Comparison of ENCODE assay signal across 8 cellular contexts in the genomic region with DNA sequence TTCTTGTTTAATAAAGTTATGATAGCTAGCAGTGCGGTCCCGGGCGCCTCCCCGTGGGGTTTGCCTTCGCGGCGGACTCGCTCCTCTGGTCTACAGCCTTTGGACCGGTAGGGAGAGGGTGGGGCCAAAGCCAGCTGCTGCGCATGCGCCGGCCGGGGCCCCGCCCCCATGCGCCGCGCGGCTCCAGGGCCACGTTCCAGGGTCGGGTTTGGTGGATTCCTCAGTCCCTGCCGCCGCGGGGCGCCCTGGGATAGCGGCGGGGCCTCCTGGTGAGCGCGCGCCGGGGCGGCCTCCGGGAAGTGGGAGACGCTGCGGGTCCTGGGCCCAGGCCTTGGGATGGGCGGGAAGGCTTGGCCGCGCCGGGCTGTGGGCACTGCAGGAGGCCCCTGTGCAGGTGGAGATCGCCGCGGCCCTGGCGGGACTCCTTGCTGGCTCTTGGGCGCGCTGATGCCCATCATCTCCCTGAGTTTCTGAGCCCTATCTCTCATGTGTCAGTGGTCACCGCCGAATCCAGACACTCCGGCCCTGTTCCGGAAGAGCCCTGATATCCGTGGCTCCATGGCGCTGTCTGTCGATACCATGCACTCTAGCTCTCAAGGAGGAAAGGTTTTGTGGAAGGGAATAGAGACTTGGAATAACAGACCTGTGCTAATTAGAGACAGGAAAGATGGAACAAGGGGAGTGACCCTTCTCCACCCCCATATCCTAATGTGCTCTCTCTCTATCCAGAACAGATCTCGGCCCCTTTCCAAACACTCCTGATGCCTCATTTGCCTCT. TPM values are rescaled to one million over a fixed set of nuclear protein-coding genes. Genes with fewer than 3 reads are reported as not detected.
DNase-seq lines count a peak whose midpoint lies in the region; ATAC-seq lines count a peak whose summit lies in the region.

A gene (plus strand): TSS at position 163 of the 778 bp plus-strand sequence. CDS start 599 bp downstream, at position 762.

- CTCF ChIA-PET in CD4-positive, alpha-beta memory T cell (lab: Charles Lee; ENCODE audit: partially characterized antibody): interaction anchor here (0.8 to 4.9 kb wide), 21 partner anchors 11 to 461 kb away, joined by 3 to 34 read pairs (median 4); a partner anchor contains a TSS
- CTCF ChIA-PET in activated CD8-positive, alpha-beta T cell treated with anti-CD3 and anti-CD28 coated beads, Interleukin-2, amount 10 ng/mL, durations not matched to agents 7 days and 5 days (lab: Charles Lee): interaction anchor here (0.6 to 9.3 kb wide), 29 partner anchors 9 to 233 kb away, joined by 3 to 97 read pairs (median 7); a partner anchor contains a TSS

- peak within 1 kb of the TSS; percentile 70 to 94 for H3K4me3 ChIP-seq in CD4-positive, alpha-beta memory T cell (ENCODE audit: low read length in 2 of 2)

- peaks cover 15% of the 10 kb centered on the region for H3K36me3 ChIP-seq in CD4-positive, alpha-beta memory T cell (ENCODE audit: insufficient read depth, low read length)

- ATAC-seq in GM19395 (IDR thresholded peaks at IDR 0.05; ENCODE audit: unreplicated experiment): peak; percentile 80
- ATAC-seq in activated CD8-positive, alpha-beta T cell treated with anti-CD3 and anti-CD28 coated beads, Interleukin-2, amount 10 ng/mL, durations not matched to agents 7 days and 5 days: peak; percentile 97

- no peaks in the 10 kb centered on the region for H3K27me3 Mint-ChIP-seq in CD4-positive, alpha-beta memory T cell
- no peaks in the 10 kb centered on the region for H3K27me3 Mint-ChIP-seq in activated CD8-positive, alpha-beta T cell treated with anti-CD3 and anti-CD28 coated beads, Interleukin-2, amount 10 ng/mL, durations not matched to agents 7 days and 5 days (ENCODE audit: low read depth)

- no peaks in the 10 kb centered on the region for H3K27me3 ChIP-seq in CD4-positive, alpha-beta memory T cell (ENCODE audit: insufficient read depth, low read length)

- H3K9me3 Mint-ChIP-seq in CD4-positive, alpha-beta memory T cell: no peaks in the 10 kb centered on the region
- H3K9me3 Mint-ChIP-seq in activated CD8-positive, alpha-beta T cell treated with anti-CD3 and anti-CD28 coated beads, Interleukin-2, amount 10 ng/mL, durations not matched to agents 7 days and 5 days (ENCODE audit: insufficient read depth): no peaks in the 10 kb centered on the region

- H3K27ac Mint-ChIP-seq in CD4-positive, alpha-beta memory T cell: peak within 1 kb of the TSS; percentile 83 to 98 (median 94)
- peak within 1 kb of the TSS; percentile 89 for H3K27ac Mint-ChIP-seq in activated CD8-positive, alpha-beta T cell treated with anti-CD3 and anti-CD28 coated beads, Interleukin-2, amount 10 ng/mL, durations not matched to agents 7 days and 5 days

- peaks cover 24 to 47% (median 34%) of the 10 kb centered on the region in 4 donors for H3K4me1 Mint-ChIP-seq in CD4-positive, alpha-beta memory T cell
- peaks cover 29% of the 10 kb centered on the region for H3K4me1 Mint-ChIP-seq in activated CD8-positive, alpha-beta T cell treated with anti-CD3 and anti-CD28 coated beads, Interleukin-2, amount 10 ng/mL, durations not matched to agents 7 days and 5 days (ENCODE audit: low read depth)

- H3K27ac ChIP-seq in CD4-positive, alpha-beta memory T cell (ENCODE audit: low read depth, low read length): peak within 1 kb of the TSS; percentile 77

- H3K4me1 ChIP-seq in CD4-positive, alpha-beta memory T cell (ENCODE audit: insufficient read depth, low read length): peaks cover 21% of the 10 kb centered on the region

- H3K36me3 Mint-ChIP-seq in CD4-positive, alpha-beta memory T cell: peaks cover 34 to 49% of the 10 kb centered on the region in 2 donors
- peaks cover 43% of the 10 kb centered on the region for H3K36me3 Mint-ChIP-seq in activated CD8-positive, alpha-beta T cell treated with anti-CD3 and anti-CD28 coated beads, Interleukin-2, amount 10 ng/mL, durations not matched to agents 7 days and 5 days (ENCODE audit: low read depth)

- peak; percentile 86 to 92 (median 89) for DNase-seq in CD4-positive, alpha-beta memory T cell
- DNase-seq in HK-2 (ENCODE audit: unreplicated experiment) (peak; percentile 92), NCI-H82 (lab: John Stamatoyannopoulos, UW) (peak; percentile 93), medulla oblongata (ENCODE audit: extremely low spot score) (peak; percentile 97)
- peak; percentile 87 for DNase-seq in activated CD8-positive, alpha-beta T cell treated with anti-CD3 and anti-CD28 coated beads, Interleukin-2, amount 10 ng/mL, durations not matched to agents 7 days and 5 days
- DNase-seq in effector CD4-positive, alpha-beta T cell: peak; percentile 82
- DNase-seq in stimulated activated CD8-positive, alpha-beta memory T cell treated with anti-CD3 and anti-CD28 coated beads, Interleukin-12 subunit alpha, Interleukin-12 subunit beta, amount 100 ng/mL, for 24 hours (ENCODE audit: extremely low read depth): peak; percentile 66

- intact Hi-C loops in CD4-positive, alpha-beta memory T cell (cut with micrococcal nuclease): loop anchor here (1.0 kb wide), 2 partner anchors 86 to 155 kb away; no protein-coding TSS in a partner anchor

- no peaks in the 10 kb centered on the region for H3K9me3 ChIP-seq in CD4-positive, alpha-beta memory T cell (ENCODE audit: control insufficient read depth in 1 of 2, low read length in 2 of 2)

- H3K4me3 Mint-ChIP-seq in CD4-positive, alpha-beta memory T cell: peak within 1 kb of the TSS; percentile 89 to 96 (median 95)
- H3K4me3 Mint-ChIP-seq in activated CD8-positive, alpha-beta T cell treated with anti-CD3 and anti-CD28 coated beads, Interleukin-2, amount 10 ng/mL, durations not matched to agents 7 days and 5 days: peak within 1 kb of the TSS; percentile 86

- POLR2A ChIA-PET in CD4-positive, alpha-beta memory T cell (lab: Charles Lee; ENCODE audit: partially characterized antibody): interaction anchor here (0.6 to 3.3 kb wide), 19 partner anchors 9 to 1026 kb away, joined by 3 to 13 read pairs (median 4); a partner anchor contains a TSS
- POLR2A ChIA-PET in activated CD8-positive, alpha-beta T cell treated with anti-CD3 and anti-CD28 coated beads, Interleukin-2, amount 10 ng/mL, durations not matched to agents 7 days and 5 days (lab: Charles Lee): interaction anchor here (0.6 to 1.1 kb wide), 5 partner anchors 21 to 325 kb away, joined by 3 to 4 read pairs (median 3); a partner anchor contains a TSS

RNA-seq across cellular contexts. Expression of the gene that starts here (rescaled TPM):
- total RNA-seq in CD4-positive, alpha-beta memory T cell: 10 to 100 TPM; 34.9 to 37.8 TPM
- polyA plus RNA-seq in CD4-positive, alpha-beta memory T cell: 10 to 100 TPM; 16.3 to 17.0 TPM
- 10 to 100 TPM; 38.4 to 38.8 TPM for total RNA-seq in activated CD8-positive, alpha-beta T cell treated with anti-CD3 and anti-CD28 coated beads, Interleukin-2, amount 10 ng/mL, durations not matched to agents 7 days and 5 days

Comparison
In these comparisons a context has a peak if more than half of its experiments do, and no peak if none do; other contexts are left out.
1. Peak in every context shown above with its lines: DNase-seq, ATAC-seq, H3K4me3 ChIP-seq and H3K27ac ChIP-seq.